ENCODE assay signal across 1 cellular context in the genomic region with DNA sequence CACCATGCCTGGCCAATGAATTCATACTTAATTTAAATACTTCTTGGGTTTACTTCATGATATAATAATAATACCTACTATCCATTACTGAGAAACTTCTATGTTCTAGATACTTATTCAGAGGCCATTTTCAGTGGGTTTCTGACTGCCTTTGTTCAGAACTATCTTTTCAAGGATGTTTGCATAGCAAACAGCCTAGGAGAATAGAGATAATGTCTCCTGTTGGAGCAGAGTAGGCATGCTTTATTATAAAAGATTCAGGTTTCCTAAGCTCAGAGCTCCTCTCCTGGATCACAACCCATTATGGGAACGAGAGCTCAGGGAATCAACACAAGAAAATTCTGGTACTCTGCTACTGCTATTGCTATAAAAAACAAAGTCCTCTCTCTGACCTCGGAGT.
TF ChIP-seq lines count a peak whose summit lies in the region.

No MANE protein-coding gene starts in this region.

TF ChIP-seq in HepG2, 621 proteins besides CTCF, POLR2A, EP300 and RAD21:
- TF ChIP-seq ZFP90 (CRISPR knock-in tag; IDR thresholded peaks at IDR 0.05; ENCODE audit: borderline replicate concordance): no peak
- TF ChIP-seq, protein P1, sequence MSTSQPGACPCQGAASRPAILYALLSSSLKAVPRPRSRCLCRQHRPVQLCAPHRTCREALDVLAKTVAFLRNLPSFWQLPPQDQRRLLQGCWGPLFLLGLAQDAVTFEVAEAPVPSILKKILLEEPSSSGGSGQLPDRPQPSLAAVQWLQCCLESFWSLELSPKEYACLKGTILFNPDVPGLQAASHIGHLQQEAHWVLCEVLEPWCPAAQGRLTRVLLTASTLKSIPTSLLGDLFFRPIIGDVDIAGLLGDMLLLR (CRISPR knock-in tag; IDR thresholded peaks at IDR 0.05): no peak
- TF ChIP-seq, protein P2, sequence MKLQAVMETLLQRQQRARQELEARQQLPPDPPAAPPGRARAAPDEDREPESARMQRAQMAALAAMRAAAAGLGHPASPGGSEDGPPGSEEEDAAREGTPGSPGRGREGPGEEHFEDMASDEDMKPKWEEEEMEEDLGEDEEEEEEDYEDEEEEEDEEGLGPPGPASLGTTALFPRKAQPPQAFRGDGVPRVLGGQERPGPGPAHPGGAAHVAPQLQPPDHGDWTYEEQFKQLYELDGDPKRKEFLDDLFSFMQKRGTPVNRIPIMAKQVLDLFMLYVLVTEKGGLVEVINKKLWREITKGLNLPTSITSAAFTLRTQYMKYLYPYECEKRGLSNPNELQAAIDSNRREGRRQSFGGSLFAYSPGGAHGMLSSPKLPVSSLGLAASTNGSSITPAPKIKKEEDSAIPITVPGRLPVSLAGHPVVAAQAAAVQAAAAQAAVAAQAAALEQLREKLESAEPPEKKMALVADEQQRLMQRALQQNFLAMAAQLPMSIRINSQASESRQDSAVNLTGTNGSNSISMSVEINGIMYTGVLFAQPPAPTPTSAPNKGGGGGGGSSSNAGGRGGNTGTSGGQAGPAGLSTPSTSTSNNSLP (IDR thresholded peaks at IDR 0.05; ENCODE audit: low read depth, low read length): 0 out of 2 replicates have a peak, but pooled peaks have one; percentile 7
